In genomic region chr1:120684397-120684796, GRCh38 we compare ENCODE assay signal across 7 cellular contexts. TPM values are rescaled to one million over a fixed set of nuclear protein-coding genes. Genes with fewer than 3 reads are reported as not detected.
DNase-seq lines count a peak whose midpoint lies in the region; ATAC-seq and TF ChIP-seq lines count a peak whose summit lies in the region.
"Not testable (repeated sequence)": the region's sequence is repeated elsewhere in the genome, so short reads cannot be mapped to it uniquely, and the experiment has no call there.

No MANE protein-coding gene starts in this region.

- ATAC-seq in CD4-positive, alpha-beta T cell (ENCODE audit: poor library complexity): peak; percentile 79
- ATAC-seq in Panc1 (peak; percentile 81), left cardiac atrium (peak; percentile 82 to 84), memory B cell (ENCODE audit: low read depth) (peak; percentile 78), sciatic nerve (peak; percentile 68)
- peak; percentile 69 for ATAC-seq in activated CD8-positive, alpha-beta T cell treated with anti-CD3 and anti-CD28 coated beads, Interleukin-2, amount 10 ng/mL, durations not matched to agents 7 days and 5 days
- peak; percentile 77 for ATAC-seq in central memory CD8-positive, alpha-beta T cell (replicated peaks; ENCODE audit: extremely low read depth, poor library complexity, severe bottlenecking)

- not testable (repeated sequence) for H3K9me3 ChIP-seq in CD4-positive, alpha-beta T cell (ENCODE audit: control insufficient read depth, low read length); Panc1 (ENCODE audit: control insufficient read depth, insufficient read depth, low read depth, low read length)

- H3K4me1 ChIP-seq in Panc1 (ENCODE audit: control insufficient read depth, insufficient read depth, low read length): not testable (repeated sequence)

- BruUV-seq in Panc1 (replicated peaks; lab: Mats Ljungman, UMichigan): not testable (repeated sequence)

- H3K4me1 Mint-ChIP-seq in CD4-positive, alpha-beta T cell (ENCODE audit: low read depth); activated CD8-positive, alpha-beta T cell treated with anti-CD3 and anti-CD28 coated beads, Interleukin-2, amount 10 ng/mL, durations not matched to agents 7 days and 5 days (ENCODE audit: low read depth); central memory CD8-positive, alpha-beta T cell; memory B cell: not testable (repeated sequence)

- not testable (repeated sequence) for H3K27ac Mint-ChIP-seq in CD4-positive, alpha-beta T cell; activated CD8-positive, alpha-beta T cell treated with anti-CD3 and anti-CD28 coated beads, Interleukin-2, amount 10 ng/mL, durations not matched to agents 7 days and 5 days; central memory CD8-positive, alpha-beta T cell (ENCODE audit: low read depth); memory B cell

- in situ Hi-C loops in Panc1 (cut with HindIII; ENCODE audit: low pct_unique_long_range_greater_than_20kb, low sequenced_read_pairs): not testable (repeated sequence)

- H3K36me3 ChIP-seq in Panc1 (ENCODE audit: control insufficient read depth, insufficient read depth, low read length): not testable (repeated sequence)

- not testable (repeated sequence) for H3K27me3 Mint-ChIP-seq in CD4-positive, alpha-beta T cell; activated CD8-positive, alpha-beta T cell treated with anti-CD3 and anti-CD28 coated beads, Interleukin-2, amount 10 ng/mL, durations not matched to agents 7 days and 5 days (ENCODE audit: low read depth); central memory CD8-positive, alpha-beta T cell; memory B cell

- TF ChIP-seq CTCF in CD4-positive, alpha-beta T cell (IDR thresholded peaks at IDR 0.05); Panc1 (IDR thresholded peaks at IDR 0.05): not testable (repeated sequence)

- H3K4me3 ChIP-seq in Panc1 (ENCODE audit: low read depth in 2 of 2, low read length in 2 of 2): not testable (repeated sequence)

- H3K4me3 Mint-ChIP-seq in CD4-positive, alpha-beta T cell; activated CD8-positive, alpha-beta T cell treated with anti-CD3 and anti-CD28 coated beads, Interleukin-2, amount 10 ng/mL, durations not matched to agents 7 days and 5 days; central memory CD8-positive, alpha-beta T cell; memory B cell: not testable (repeated sequence)

- H3K36me3 Mint-ChIP-seq in CD4-positive, alpha-beta T cell (ENCODE audit: low read depth); activated CD8-positive, alpha-beta T cell treated with anti-CD3 and anti-CD28 coated beads, Interleukin-2, amount 10 ng/mL, durations not matched to agents 7 days and 5 days (ENCODE audit: low read depth); central memory CD8-positive, alpha-beta T cell (ENCODE audit: insufficient read depth); memory B cell: not testable (repeated sequence)

- intact Hi-C loops in CD4-positive, alpha-beta T cell (cut with DNase I, micrococcal nuclease); Panc1 (cut with micrococcal nuclease; ENCODE audit: unreplicated experiment); left cardiac atrium (cut with DNase I); sciatic nerve (cut with DNase I): not testable (repeated sequence)

- not testable (repeated sequence) for DNase-seq in CD4-positive, alpha-beta T cell; Panc1 (ENCODE audit: low read depth, low spot score); activated CD8-positive, alpha-beta T cell treated with anti-CD3 and anti-CD28 coated beads, Interleukin-2, amount 10 ng/mL, durations not matched to agents 7 days and 5 days; central memory CD8-positive, alpha-beta T cell (ENCODE audit: low spot score in 2 of 2); left cardiac atrium; memory B cell (ENCODE audit: low spot score in 2 of 2); sciatic nerve (ENCODE audit: low spot score)

- H3K9me3 Mint-ChIP-seq in CD4-positive, alpha-beta T cell; activated CD8-positive, alpha-beta T cell treated with anti-CD3 and anti-CD28 coated beads, Interleukin-2, amount 10 ng/mL, durations not matched to agents 7 days and 5 days (ENCODE audit: insufficient read depth); central memory CD8-positive, alpha-beta T cell; memory B cell: not testable (repeated sequence)

- POLR2A ChIA-PET in CD4-positive, alpha-beta T cell (lab: Charles Lee); Panc1 (lab: Charles Lee); activated CD8-positive, alpha-beta T cell treated with anti-CD3 and anti-CD28 coated beads, Interleukin-2, amount 10 ng/mL, durations not matched to agents 7 days and 5 days (lab: Charles Lee): not testable (repeated sequence)

- CTCF ChIA-PET in CD4-positive, alpha-beta T cell (lab: Charles Lee); Panc1 (lab: Charles Lee); activated CD8-positive, alpha-beta T cell treated with anti-CD3 and anti-CD28 coated beads, Interleukin-2, amount 10 ng/mL, durations not matched to agents 7 days and 5 days (lab: Charles Lee): not testable (repeated sequence)

- not testable (repeated sequence) for H3K27me3 ChIP-seq in CD4-positive, alpha-beta T cell (ENCODE audit: control insufficient read depth, insufficient read depth, low read length); Panc1 (ENCODE audit: control insufficient read depth, insufficient read depth, low read length)

- H3K27ac ChIP-seq in CD4-positive, alpha-beta T cell (ENCODE audit: low read depth, low read length); Panc1 (ENCODE audit: low read length): not testable (repeated sequence)

RNA-seq across cellular contexts. Expression of gene NBPF26, which starts 39.3 kb away (rescaled TPM):
- total RNA-seq in CD4-positive, alpha-beta T cell: 10 to 100 TPM; 25.6 to 26.0 TPM
- total RNA-seq in Panc1 (2021; ENCODE audit: unreplicated experiment) (22.9 TPM), left cardiac atrium (10 to 100 TPM in 1 of 2 donors, under 1 TPM in 1; 0.91 to 13.2 TPM), sciatic nerve (59.3 TPM)
- polyA plus RNA-seq in Panc1 (2012; ENCODE audit: insufficient read length): 7.1 TPM
- 10 to 100 TPM; 22.6 to 23.7 TPM for total RNA-seq in activated CD8-positive, alpha-beta T cell treated with anti-CD3 and anti-CD28 coated beads, Interleukin-2, amount 10 ng/mL, durations not matched to agents 7 days and 5 days
